Comparison of ENCODE assay signal across 17 cellular contexts in genomic region chr4:156581693-156582092, GRCh38.
A peak's percentile ranks its signal among the peaks of the same experiment; 100 is the strongest.
DNase-seq lines count a peak whose midpoint lies in the region; TF ChIP-seq lines count a peak whose summit lies in the region.
"Had no signal": no experiment of that assay in that cellular context is flagged by ENCODE, and none has a peak within 500 bp of the region (broad histone marks: within the 10 kb centered on the region; RNA-seq: fewer than 3 reads in every experiment).

No MANE protein-coding gene starts in this region.

- H3K36me3 Mint-ChIP-seq in MCF 10A (ENCODE audit: insufficient read depth, unreplicated experiment) = no peaks in the 10 kb centered on the region
- no peaks in the 10 kb centered on the region for H3K36me3 Mint-ChIP-seq in activated CD4-positive, alpha-beta memory T cell treated with anti-CD3 and anti-CD28 coated beads for 36 hours
- H3K36me3 Mint-ChIP-seq: activated naive CD4-positive, alpha-beta T cell treated with anti-CD3 and anti-CD28 coated beads, Interleukin-2, amount 10 ng/mL, durations not matched to agents 7 days and 5 days had no signal

- TF ChIP-seq EP300 in transverse colon (IDR thresholded peaks at IDR 0.05; ENCODE audit: low read depth) = no peak

- DNase-seq in DMS153 (lab: John Stamatoyannopoulos, UW) (peak; percentile 19), MG63 (no peak), MCF 10A (ENCODE audit: unreplicated experiment) (no peak), osteoblast (ENCODE audit: insufficient read length, low spot score, missing footprints) (no peak), transverse colon (no peak), KG1 (lab: John Stamatoyannopoulos, UW) (no peak), CD1c-positive myeloid dendritic cell (ENCODE audit: extremely low spot score) (no peak)
- DNase-seq in activated CD4-positive, alpha-beta memory T cell treated with anti-CD3 and anti-CD28 coated beads for 36 hours = no peak
- DNase-seq: activated B cell treated with CpG ODN at 0.5 μM for 24 hours; activated CD8-positive, alpha-beta memory T cell treated with anti-CD3 and anti-CD28 coated beads, Interleukin-2, amount 50 U/mL, for 4 hours; activated naive CD4-positive, alpha-beta T cell treated with anti-CD3 and anti-CD28 coated beads, Interleukin-2, amount 10 ng/mL, durations not matched to agents 7 days and 5 days; left cardiac atrium; NCI-H187; stimulated activated CD4-positive, alpha-beta T cell treated with anti-CD3 and anti-CD28 coated beads, Interleukin-2, amount 100 ng/mL, for 48 hours; SW 1271 had no signal

- H3K9me3 ChIP-seq in MG63 = no peaks in the 10 kb centered on the region
- H3K9me3 ChIP-seq in osteoblast (ENCODE audit: low read depth, low read length) = no peaks in the 10 kb centered on the region
- H3K9me3 ChIP-seq in transverse colon = no peaks in the 10 kb centered on the region
- H3K9me3 ChIP-seq: BLaER1 treated with 17β-estradiol and CSF1 and Interleukin-3, amounts not matched to agents 10 nM and 100 nM had no signal

- POLR2A ChIA-PET in MCF 10A (lab: Yijun Ruan, JAX) = interaction anchor here (0.7 to 1.3 kb wide), 7 partner anchors 13 to 368 kb away, joined by 3 to 5 read pairs (median 3); no protein-coding TSS in a partner anchor
- POLR2A ChIA-PET in activated CD4-positive, alpha-beta memory T cell treated with anti-CD3 and anti-CD28 coated beads for 36 hours (lab: Charles Lee) = no interaction called here

- H3K27me3 Mint-ChIP-seq in MCF 10A (ENCODE audit: insufficient read depth, unreplicated experiment) = no peaks in the 10 kb centered on the region
- no peaks in the 10 kb centered on the region for H3K27me3 Mint-ChIP-seq in activated CD4-positive, alpha-beta memory T cell treated with anti-CD3 and anti-CD28 coated beads for 36 hours
- H3K27me3 Mint-ChIP-seq: activated B cell treated with CpG ODN at 0.5 μM for 24 hours; activated naive CD4-positive, alpha-beta T cell treated with anti-CD3 and anti-CD28 coated beads, Interleukin-2, amount 10 ng/mL, durations not matched to agents 7 days and 5 days had no signal

- in situ Hi-C loops in transverse colon (cut with MboI; ENCODE audit: low pct_ligation_motif_present in 1 of 4, low pct_unique_long_range_greater_than_20kb in 1 of 4, low sequenced_read_pairs in 3 of 4) = no loop called here

- H2AFZ ChIP-seq in osteoblast (ENCODE audit: low read length) = peak overlapping the region; percentile 56

- H3K4me3 ChIP-seq in MG63 = peak overlapping the region; percentile 29
- peak overlapping the region; percentile 23 for H3K4me3 ChIP-seq in osteoblast (ENCODE audit: insufficient read depth, low read length)
- no peak overlapping the region for H3K4me3 ChIP-seq in transverse colon
- H3K4me3 ChIP-seq: BLaER1 treated with 17β-estradiol and CSF1 and Interleukin-3, amounts not matched to agents 10 nM and 100 nM; cardiac muscle cell had no signal

- no peak overlapping the region for H3K27ac ChIP-seq in osteoblast (ENCODE audit: low read depth, low read length)
- H3K27ac ChIP-seq in transverse colon = no peak overlapping the region
- H3K27ac ChIP-seq: BLaER1 treated with 17β-estradiol and CSF1 and Interleukin-3, amounts not matched to agents 10 nM and 100 nM; cardiac muscle cell had no signal

- no peak for TF ChIP-seq POLR2A in transverse colon (IDR thresholded peaks at IDR 0.05)

- no TSS peak for BruUV-seq in MCF 10A (replicated peaks; lab: Mats Ljungman, UMichigan)

- WGBS in transverse colon (ENCODE audit: low coverage in 1 of 2), 2 donors = 29 to 36% methylated on average over 2 of the region's 2 CpGs

- H3K4me3 Mint-ChIP-seq in MCF 10A (ENCODE audit: unreplicated experiment) = peak overlapping the region; percentile 58
- no peak overlapping the region for H3K4me3 Mint-ChIP-seq in activated CD4-positive, alpha-beta memory T cell treated with anti-CD3 and anti-CD28 coated beads for 36 hours
- H3K4me3 Mint-ChIP-seq: activated B cell treated with CpG ODN at 0.5 μM for 24 hours; activated naive CD4-positive, alpha-beta T cell treated with anti-CD3 and anti-CD28 coated beads, Interleukin-2, amount 10 ng/mL, durations not matched to agents 7 days and 5 days had no signal

- H3K4me2 ChIP-seq in osteoblast (ENCODE audit: insufficient read depth, low read length) = peak overlapping the region; percentile 73
- H3K4me2 ChIP-seq: BLaER1 treated with 17β-estradiol and CSF1 and Interleukin-3, amounts not matched to agents 10 nM and 100 nM had no signal

- H4K20me1 ChIP-seq in osteoblast (ENCODE audit: insufficient read depth, low read length) = no peaks in the 10 kb centered on the region
- H4K20me1 ChIP-seq: BLaER1 treated with 17β-estradiol and CSF1 and Interleukin-3, amounts not matched to agents 10 nM and 100 nM had no signal

- no peaks in the 10 kb centered on the region for H3K79me2 ChIP-seq in osteoblast (ENCODE audit: insufficient read depth, low read length)

- H3K27me3 ChIP-seq in MG63 = no peaks in the 10 kb centered on the region
- no peaks in the 10 kb centered on the region for H3K27me3 ChIP-seq in osteoblast (ENCODE audit: insufficient read depth, low read length)
- H3K27me3 ChIP-seq in transverse colon = no peaks in the 10 kb centered on the region
- H3K27me3 ChIP-seq: BLaER1 treated with 17β-estradiol and CSF1 and Interleukin-3, amounts not matched to agents 10 nM and 100 nM; cardiac muscle cell had no signal

- H3K9me3 Mint-ChIP-seq in MCF 10A (ENCODE audit: unreplicated experiment) = no peaks in the 10 kb centered on the region
- H3K9me3 Mint-ChIP-seq in activated CD4-positive, alpha-beta memory T cell treated with anti-CD3 and anti-CD28 coated beads for 36 hours = no peaks in the 10 kb centered on the region
- H3K9me3 Mint-ChIP-seq: activated B cell treated with CpG ODN at 0.5 μM for 24 hours; activated naive CD4-positive, alpha-beta T cell treated with anti-CD3 and anti-CD28 coated beads, Interleukin-2, amount 10 ng/mL, durations not matched to agents 7 days and 5 days had no signal

- peak overlapping the region; percentile 40 for H3K27ac Mint-ChIP-seq in MCF 10A (ENCODE audit: low read depth, unreplicated experiment)
- H3K27ac Mint-ChIP-seq in activated CD4-positive, alpha-beta memory T cell treated with anti-CD3 and anti-CD28 coated beads for 36 hours = no peak overlapping the region
- H3K27ac Mint-ChIP-seq: activated B cell treated with CpG ODN at 0.5 μM for 24 hours; activated naive CD4-positive, alpha-beta T cell treated with anti-CD3 and anti-CD28 coated beads, Interleukin-2, amount 10 ng/mL, durations not matched to agents 7 days and 5 days had no signal

- CTCF ChIA-PET in MCF 10A (lab: Yijun Ruan, JAX) = no interaction called here
- CTCF ChIA-PET in activated CD4-positive, alpha-beta memory T cell treated with anti-CD3 and anti-CD28 coated beads for 36 hours (lab: Charles Lee) = no interaction called here

- intact Hi-C loops in MCF 10A (cut with micrococcal nuclease) (no loop called here), transverse colon (cut with DNase I; ENCODE audit: low total_unique reads) (no loop called here)
- intact Hi-C loops in activated CD4-positive, alpha-beta memory T cell treated with anti-CD3 and anti-CD28 coated beads for 36 hours (cut with micrococcal nuclease) = no loop called here

- no peaks in the 10 kb centered on the region for H3K4me1 ChIP-seq in osteoblast (ENCODE audit: insufficient read depth, low read length)
- no peaks in the 10 kb centered on the region for H3K4me1 ChIP-seq in transverse colon
- H3K4me1 ChIP-seq: BLaER1 treated with 17β-estradiol and CSF1 and Interleukin-3, amounts not matched to agents 10 nM and 100 nM had no signal

- TF ChIP-seq CTCF in MCF 10A (IDR thresholded peaks at IDR 0.05; ENCODE audit: unreplicated experiment) = no peak
- TF ChIP-seq CTCF in osteoblast (IDR thresholded peaks at IDR 0.05; ENCODE audit: extremely low read depth, low read depth, low read length) = no peak
- TF ChIP-seq CTCF in transverse colon (IDR thresholded peaks at IDR 0.05) = no peak

- peaks cover 34% of the 10 kb centered on the region for H3K4me1 Mint-ChIP-seq in MCF 10A (ENCODE audit: insufficient read depth, unreplicated experiment)
- no peaks in the 10 kb centered on the region for H3K4me1 Mint-ChIP-seq in activated CD4-positive, alpha-beta memory T cell treated with anti-CD3 and anti-CD28 coated beads for 36 hours (ENCODE audit: low read depth)
- H3K4me1 Mint-ChIP-seq: activated B cell treated with CpG ODN at 0.5 μM for 24 hours; activated naive CD4-positive, alpha-beta T cell treated with anti-CD3 and anti-CD28 coated beads, Interleukin-2, amount 10 ng/mL, durations not matched to agents 7 days and 5 days had no signal

- no peaks in the 10 kb centered on the region for H3K36me3 ChIP-seq in MG63
- H3K36me3 ChIP-seq in osteoblast (ENCODE audit: insufficient read depth, low read length) = no peaks in the 10 kb centered on the region
- H3K36me3 ChIP-seq in transverse colon = no peaks in the 10 kb centered on the region
- H3K36me3 ChIP-seq: BLaER1 treated with 17β-estradiol and CSF1 and Interleukin-3, amounts not matched to agents 10 nM and 100 nM; cardiac muscle cell had no signal

Comparison
In these comparisons a context has a peak if more than half of its experiments do, and no peak if none do; other contexts are left out.
1. H3K4me3 ChIP-seq: peak in MG63 (single experiment) and osteoblast (single experiment); none in transverse colon (0 of 4).